In genomic region chr3:52272172-52272571, GRCh38 we compare ENCODE assay signal across 6 cellular contexts. TPM values are rescaled to one million over a fixed set of nuclear protein-coding genes. Genes with fewer than 3 reads are reported as not detected.
DNase-seq lines count a peak whose midpoint lies in the region; ATAC-seq and TF ChIP-seq lines count a peak whose summit lies in the region.
"Not testable (repeated sequence)": the region's sequence is repeated elsewhere in the genome, so short reads cannot be mapped to it uniquely, and the experiment has no call there.

No MANE protein-coding gene starts in this region.

- CTCF ChIA-PET in HEK293 (lab: Yijun Ruan, JAX): interaction anchor here (1.7 kb wide), 1 partner anchor 41 kb away, joined by 3 read pairs; no protein-coding TSS in a partner anchor
- CTCF ChIA-PET in naive thymus-derived CD4-positive, alpha-beta T cell (lab: Charles Lee): interaction anchor here (0.7 to 2.8 kb wide), 10 partner anchors 8 to 74 kb away, joined by 3 to 12 read pairs (median 7); partner anchors contain the start of gene GLYCTK

- H3K9me3 ChIP-seq in HEK293 (ENCODE audit: control insufficient read depth, insufficient read depth, low read depth, low read length); T-helper 17 cell (ENCODE audit: control insufficient read depth, low read length, poor library complexity, severe bottlenecking); colonic mucosa; naive thymus-derived CD4-positive, alpha-beta T cell (ENCODE audit: control insufficient read depth in 2 of 3, low read length in 3 of 3); thyroid gland: not testable (repeated sequence)

- not testable (repeated sequence) for TF ChIP-seq POLR2A in thyroid gland (IDR thresholded peaks at IDR 0.05)

- POLR2A ChIA-PET in HEK293 (lab: Yijun Ruan, JAX): interaction anchor here (0.6 kb wide), 1 partner anchor 453 kb away, joined by 3 read pairs; no protein-coding TSS in a partner anchor
- POLR2A ChIA-PET in naive thymus-derived CD4-positive, alpha-beta T cell (lab: Charles Lee): interaction anchor here (1.2 to 11.0 kb wide), 12 partner anchors 8 to 50 kb away, joined by 5 to 167 read pairs (median 16); partner anchors contain the start of genes GLYCTK, PPM1M and WDR82

- not testable (repeated sequence) for H3K4me1 ChIP-seq in HEK293 (ENCODE audit: control insufficient read depth, insufficient read depth, low read length); colonic mucosa
- peaks cover 47 to 64% of the 10 kb centered on the region in 2 donors for H3K4me1 ChIP-seq in naive thymus-derived CD4-positive, alpha-beta T cell (ENCODE audit: control insufficient read depth in 2 of 2, insufficient read depth in 2 of 2, low read length in 2 of 2)
- H3K4me1 ChIP-seq in thyroid gland: peaks cover 78 to 89% of the 10 kb centered on the region in 2 donors

- H3K9ac ChIP-seq in colonic mucosa (ENCODE audit: low read depth in 2 of 2, low read length in 2 of 2): peak overlapping the region in 1 of 2 donors; percentile 17

- peaks cover 72% of the 10 kb centered on the region for H3K4me1 Mint-ChIP-seq in T-helper 17 cell
- H3K4me1 Mint-ChIP-seq in activated T-helper 1 cell treated with anti-CD3 and anti-CD28 coated beads, Interleukin-12 subunit alpha, Interleukin-12 subunit beta, Interleukin-2, Interleukin-4 antibody, amounts not matched to agents 30 ng/mL and 10 ng/mL and 1 ng/mL, durations not matched to agents 14 hours and 24 hours and 36 hours (ENCODE audit: low read depth): peaks cover 83% of the 10 kb centered on the region
- H3K4me1 Mint-ChIP-seq in naive thymus-derived CD4-positive, alpha-beta T cell: peaks cover 62 to 92% (median 85%) of the 10 kb centered on the region in 7 donors

- H3K4me3 Mint-ChIP-seq in T-helper 17 cell: peak overlapping the region; percentile 81
- H3K4me3 Mint-ChIP-seq in activated T-helper 1 cell treated with anti-CD3 and anti-CD28 coated beads, Interleukin-12 subunit alpha, Interleukin-12 subunit beta, Interleukin-2, Interleukin-4 antibody, amounts not matched to agents 30 ng/mL and 10 ng/mL and 1 ng/mL, durations not matched to agents 14 hours and 24 hours and 36 hours: peak overlapping the region; percentile 81
- peak overlapping the region; percentile 77 to 99 (median 94) for H3K4me3 Mint-ChIP-seq in naive thymus-derived CD4-positive, alpha-beta T cell

- WGBS in thyroid gland, 2 donors: 86% methylated on average over 9 of the region's 9 CpGs

- not testable (repeated sequence) for H3K4me3 ChIP-seq in HEK293 (ENCODE audit: low read depth, low read length); colonic mucosa; thyroid gland (replicated peaks in 1 of 3)
- H3K4me3 ChIP-seq in naive thymus-derived CD4-positive, alpha-beta T cell (ENCODE audit: low read length): peak overlapping the region; percentile 57

- peaks cover 10% of the 10 kb centered on the region for H3K36me3 Mint-ChIP-seq in T-helper 17 cell (ENCODE audit: low read depth)
- H3K36me3 Mint-ChIP-seq in activated T-helper 1 cell treated with anti-CD3 and anti-CD28 coated beads, Interleukin-12 subunit alpha, Interleukin-12 subunit beta, Interleukin-2, Interleukin-4 antibody, amounts not matched to agents 30 ng/mL and 10 ng/mL and 1 ng/mL, durations not matched to agents 14 hours and 24 hours and 36 hours (ENCODE audit: low read depth): peaks cover 69% of the 10 kb centered on the region
- peaks cover 4 to 72% (median 26%) of the 10 kb centered on the region in 5 donors for H3K36me3 Mint-ChIP-seq in naive thymus-derived CD4-positive, alpha-beta T cell

- not testable (repeated sequence) for H3K27me3 ChIP-seq in colonic mucosa; naive thymus-derived CD4-positive, alpha-beta T cell (ENCODE audit: control insufficient read depth in 2 of 2, insufficient read depth in 2 of 2, low read length in 2 of 2); thyroid gland

- H3K27ac ChIP-seq in HEK293 (ENCODE audit: extremely low read depth, low read depth, low read length): not testable (repeated sequence)
- H3K27ac ChIP-seq in colonic mucosa (peak overlapping the region; percentile 2), thyroid gland (peak overlapping the region; percentile 73 to 99 (median 82))
- H3K27ac ChIP-seq in naive thymus-derived CD4-positive, alpha-beta T cell (ENCODE audit: low read depth, low read length): peak overlapping the region; percentile 96

- not testable (repeated sequence) for DNase-seq in T-helper 17 cell; activated T-helper 1 cell treated with anti-CD3 and anti-CD28 coated beads, Interleukin-12 subunit alpha, Interleukin-12 subunit beta, Interleukin-2, Interleukin-4 antibody, amounts not matched to agents 30 ng/mL and 10 ng/mL and 1 ng/mL, durations not matched to agents 14 hours and 24 hours and 36 hours (ENCODE audit: low spot score); colonic mucosa; naive thymus-derived CD4-positive, alpha-beta T cell
- peak in 1 of 2 donors; percentile 27 for DNase-seq in thyroid gland

- intact Hi-C loops in activated T-helper 1 cell treated with anti-CD3 and anti-CD28 coated beads, Interleukin-12 subunit alpha, Interleukin-12 subunit beta, Interleukin-2, Interleukin-4 antibody, amounts not matched to agents 30 ng/mL and 10 ng/mL and 1 ng/mL, durations not matched to agents 14 hours and 24 hours and 36 hours (cut with micrococcal nuclease): loop anchor here (10.0 kb wide), 2 partner anchors 413 to 833 kb away; partner anchors contain the start of genes GNL3 and PBRM1
- intact Hi-C loops in colonic mucosa (cut with DNase I): loop anchor here (5.0 kb wide), 1 partner anchor 35 kb away; the partner anchor contains the start of gene TWF2
- intact Hi-C loops in naive thymus-derived CD4-positive, alpha-beta T cell (cut with micrococcal nuclease): loop anchor here (10.0 kb wide), 2 partner anchors 263 to 413 kb away; partner anchors contain the start of genes GNL3 (in 1 of the 2), NT5DC2 (in 1 of the 2), PBRM1 (in 1 of the 2) and UQCC5 (in 1 of the 2)
- intact Hi-C loops in thyroid gland (cut with DNase I): not testable (repeated sequence)

- H3K9me3 Mint-ChIP-seq in activated T-helper 1 cell treated with anti-CD3 and anti-CD28 coated beads, Interleukin-12 subunit alpha, Interleukin-12 subunit beta, Interleukin-2, Interleukin-4 antibody, amounts not matched to agents 30 ng/mL and 10 ng/mL and 1 ng/mL, durations not matched to agents 14 hours and 24 hours and 36 hours; naive thymus-derived CD4-positive, alpha-beta T cell: not testable (repeated sequence)

- H3K27ac Mint-ChIP-seq in T-helper 17 cell: peak overlapping the region; percentile 100
- H3K27ac Mint-ChIP-seq in activated T-helper 1 cell treated with anti-CD3 and anti-CD28 coated beads, Interleukin-12 subunit alpha, Interleukin-12 subunit beta, Interleukin-2, Interleukin-4 antibody, amounts not matched to agents 30 ng/mL and 10 ng/mL and 1 ng/mL, durations not matched to agents 14 hours and 24 hours and 36 hours: peak overlapping the region; percentile 88
- H3K27ac Mint-ChIP-seq in naive thymus-derived CD4-positive, alpha-beta T cell: peak overlapping the region; percentile 79 to 99 (median 96)

- H3K36me3 ChIP-seq in HEK293 (ENCODE audit: control insufficient read depth in 2 of 2, insufficient read depth in 1 of 2, low read length in 2 of 2) (peaks cover 30 to 76% of the 10 kb centered on the region in 2 experiments), colonic mucosa (peaks cover 17% of the 10 kb centered on the region), thyroid gland (peaks cover 7 to 23% of the 10 kb centered on the region in 2 donors)
- H3K36me3 ChIP-seq in naive thymus-derived CD4-positive, alpha-beta T cell (ENCODE audit: control insufficient read depth in 2 of 3, insufficient read depth in 3 of 3, low read length in 3 of 3): peaks cover 13 to 20% (median 17%) of the 10 kb centered on the region in 3 experiments

- not testable (repeated sequence) for TF ChIP-seq CTCF in HEK293 (tag by site-specific recombination; IDR thresholded peaks at IDR 0.05); colonic mucosa (IDR thresholded peaks at IDR 0.05); thyroid gland (IDR thresholded peaks at IDR 0.05)

- ATAC-seq in T-helper 17 cell; naive thymus-derived CD4-positive, alpha-beta T cell: not testable (repeated sequence)

- not testable (repeated sequence) for H3K27me3 Mint-ChIP-seq in T-helper 17 cell; activated T-helper 1 cell treated with anti-CD3 and anti-CD28 coated beads, Interleukin-12 subunit alpha, Interleukin-12 subunit beta, Interleukin-2, Interleukin-4 antibody, amounts not matched to agents 30 ng/mL and 10 ng/mL and 1 ng/mL, durations not matched to agents 14 hours and 24 hours and 36 hours (ENCODE audit: insufficient read depth); naive thymus-derived CD4-positive, alpha-beta T cell

RNA-seq across cellular contexts. Expression of gene WDR82, which starts 6.3 kb away (rescaled TPM):
- total RNA-seq in T-helper 17 cell (100 to 1,000 TPM; 109 to 114 TPM), colonic mucosa (10 to 100 TPM; 65.7 to 67.0 TPM), thyroid gland (10 to 100 TPM; 66.4 to 76.4 (median 72.2) TPM)
- 105 and 107 TPM in 2 replicates for total RNA-seq in activated T-helper 1 cell treated with anti-CD3 and anti-CD28 coated beads, Interleukin-12 subunit alpha, Interleukin-12 subunit beta, Interleukin-2, Interleukin-4 antibody, amounts not matched to agents 30 ng/mL and 10 ng/mL and 1 ng/mL, durations not matched to agents 14 hours and 24 hours and 36 hours
- total RNA-seq in naive thymus-derived CD4-positive, alpha-beta T cell: 100 to 1,000 TPM; 112 to 161 (median 135) TPM
- polyA plus RNA-seq in naive thymus-derived CD4-positive, alpha-beta T cell: 100 to 1,000 TPM; 127 to 181 TPM

RNA-seq across cellular contexts. Expression of gene GLYCTK, which starts 15.5 kb away (rescaled TPM):
- 10 to 100 TPM; 30.6 to 42.2 TPM for total RNA-seq in T-helper 17 cell
- total RNA-seq in activated T-helper 1 cell treated with anti-CD3 and anti-CD28 coated beads, Interleukin-12 subunit alpha, Interleukin-12 subunit beta, Interleukin-2, Interleukin-4 antibody, amounts not matched to agents 30 ng/mL and 10 ng/mL and 1 ng/mL, durations not matched to agents 14 hours and 24 hours and 36 hours: 17.0 and 18.3 TPM in 2 replicates
- total RNA-seq in colonic mucosa: 10 to 100 TPM; 45.2 to 63.2 TPM
- total RNA-seq in naive thymus-derived CD4-positive, alpha-beta T cell: 10 to 100 TPM; 24.3 to 38.3 (median 32.8) TPM
- 10 to 100 TPM in 1 of 2 donors, 1 to 10 TPM in 1; 8.0 to 15.5 TPM for polyA plus RNA-seq in naive thymus-derived CD4-positive, alpha-beta T cell
- 10 to 100 TPM in 3 of 4 donors, 1 to 10 TPM in 1; 8.9 to 20.3 (median 15.3) TPM for total RNA-seq in thyroid gland

RNA-seq across cellular contexts. Expression of gene PPM1M, which starts 26.6 kb away (rescaled TPM):
- 10 to 100 TPM; 43.9 to 58.0 TPM for total RNA-seq in T-helper 17 cell
- total RNA-seq in activated T-helper 1 cell treated with anti-CD3 and anti-CD28 coated beads, Interleukin-12 subunit alpha, Interleukin-12 subunit beta, Interleukin-2, Interleukin-4 antibody, amounts not matched to agents 30 ng/mL and 10 ng/mL and 1 ng/mL, durations not matched to agents 14 hours and 24 hours and 36 hours: 57.1 and 59.5 TPM in 2 replicates
- total RNA-seq in colonic mucosa: 1 to 10 TPM; 5.4 to 8.1 TPM
- 10 to 100 TPM; 55.8 to 81.0 (median 74.5) TPM for total RNA-seq in naive thymus-derived CD4-positive, alpha-beta T cell
- polyA plus RNA-seq in naive thymus-derived CD4-positive, alpha-beta T cell: 100 to 1,000 TPM in 1 of 2 donors, 10 to 100 TPM in 1; 68.8 to 135 TPM
- total RNA-seq in thyroid gland: 10 to 100 TPM; 15.8 to 22.8 (median 18.0) TPM

RNA-seq across cellular contexts. Expression of gene TWF2, which starts 33.2 kb away (rescaled TPM):
- total RNA-seq in T-helper 17 cell (10 to 100 TPM; 44.8 to 48.2 TPM), colonic mucosa (10 to 100 TPM; 44.2 to 45.0 TPM), thyroid gland (10 to 100 TPM; 28.3 to 61.1 (median 50.4) TPM)
- 94.3 and 98.6 TPM in 2 replicates for total RNA-seq in activated T-helper 1 cell treated with anti-CD3 and anti-CD28 coated beads, Interleukin-12 subunit alpha, Interleukin-12 subunit beta, Interleukin-2, Interleukin-4 antibody, amounts not matched to agents 30 ng/mL and 10 ng/mL and 1 ng/mL, durations not matched to agents 14 hours and 24 hours and 36 hours
- total RNA-seq in naive thymus-derived CD4-positive, alpha-beta T cell: 100 to 1,000 TPM in 1 of 5 experiments, 10 to 100 TPM in 4; 38.7 to 110 (median 63.7) TPM
- polyA plus RNA-seq in naive thymus-derived CD4-positive, alpha-beta T cell: 100 to 1,000 TPM; 104 to 147 TPM

RNA-seq across cellular contexts. Expression of gene DNAH1, which starts 43.9 kb away (rescaled TPM):
- total RNA-seq in T-helper 17 cell: 10 to 100 TPM; 50.3 to 58.5 TPM
- 12.1 and 12.2 TPM in 2 replicates for total RNA-seq in activated T-helper 1 cell treated with anti-CD3 and anti-CD28 coated beads, Interleukin-12 subunit alpha, Interleukin-12 subunit beta, Interleukin-2, Interleukin-4 antibody, amounts not matched to agents 30 ng/mL and 10 ng/mL and 1 ng/mL, durations not matched to agents 14 hours and 24 hours and 36 hours
- total RNA-seq in colonic mucosa: 1 to 10 TPM; 7.0 to 9.1 TPM
- total RNA-seq in naive thymus-derived CD4-positive, alpha-beta T cell: 10 to 100 TPM; 32.1 to 69.2 (median 49.0) TPM
- polyA plus RNA-seq in naive thymus-derived CD4-positive, alpha-beta T cell: 1 to 10 TPM in 1 of 2 donors, under 1 TPM in 1; 0.35 to 1.7 TPM
- 10 to 100 TPM in 1 of 4 donors, 1 to 10 TPM in 3; 4.6 to 14.2 (median 7.5) TPM for total RNA-seq in thyroid gland
